In genomic region chr6:40138273-40138720, GRCh38 we compare ENCODE assay signal across 1 cellular context.
TF ChIP-seq lines count a peak whose summit lies in the region.

No MANE protein-coding gene starts in this region.

TF ChIP-seq in HepG2, 621 proteins besides CTCF, POLR2A, EP300 and RAD21 (continued from another document):
- TF ChIP-seq FOXA3 (CRISPR knock-in tag; IDR thresholded peaks at IDR 0.05) (peak; percentile 49; the same call in 1 of the 2 replicates), ZFX (CRISPR knock-in tag; IDR thresholded peaks at IDR 0.05; ENCODE audit: low read depth) (peak; percentile 70), ZNF609 (CRISPR knock-in tag; IDR thresholded peaks at IDR 0.05; ENCODE audit: borderline replicate concordance) (no peak), ELF3 (CRISPR knock-in tag; IDR thresholded peaks at IDR 0.05) (peak; percentile 100), ZNF670 (CRISPR knock-in tag; IDR thresholded peaks at IDR 0.05; ENCODE audit: borderline replicate concordance) (no peak), ZNF674 (CRISPR knock-in tag; IDR thresholded peaks at IDR 0.05; ENCODE audit: low read depth) (no peak), GABPA (IDR thresholded peaks at IDR 0.05; ENCODE audit: low read depth, low read length) (no peak), GABPA (CRISPR knock-in tag; IDR thresholded peaks at IDR 0.05; ENCODE audit: low read depth) (peak; percentile 63; the same call in 1 of the 2 replicates), KAT8 (CRISPR knock-in tag; IDR thresholded peaks at IDR 0.05) (peak; percentile 50; the same call in 1 of the 2 replicates), PHF5A (CRISPR knock-in tag; IDR thresholded peaks at IDR 0.05; ENCODE audit: low read depth, unreplicated experiment) (no peak), ZNF740 (CRISPR knock-in tag; IDR thresholded peaks at IDR 0.05) (peak; percentile 64; the same call in 1 of the 2 replicates), SMYD3 (CRISPR knock-in tag; IDR thresholded peaks at IDR 0.05) (no peak; the same call in 1 of the 2 replicates), NCOA2 (CRISPR knock-in tag; IDR thresholded peaks at IDR 0.05) (peak; percentile 54; the same call in 1 of the 2 replicates), ZNF556 (CRISPR knock-in tag; IDR thresholded peaks at IDR 0.05; ENCODE audit: borderline replicate concordance) (no peak), SOX5 (CRISPR knock-in tag; IDR thresholded peaks at IDR 0.05; ENCODE audit: borderline replicate concordance) (peak; percentile 59; the same call in 1 of the 2 replicates), TRIM22 (IDR thresholded peaks at IDR 0.05) (no peak), SAP130 (CRISPR knock-in tag; IDR thresholded peaks at IDR 0.05; ENCODE audit: low read depth) (peak; percentile 57; the same call in 1 of the 2 replicates), MTA3 (CRISPR knock-in tag; IDR thresholded peaks at IDR 0.05) (no peak), ZSCAN21 (CRISPR knock-in tag; IDR thresholded peaks at IDR 0.05; ENCODE audit: borderline replicate concordance) (0 out of 2 replicates have a peak, but pooled peaks have one; percentile 38), DNMT3B (CRISPR knock-in tag; conservative IDR thresholded peaks at IDR 0.05) (0 out of 2 replicates have a peak, but pooled peaks have one; percentile 29), ZNF501 (CRISPR knock-in tag; IDR thresholded peaks at IDR 0.05) (0 out of 2 replicates have a peak, but pooled peaks have one; percentile 54), YEATS2 (CRISPR knock-in tag; IDR thresholded peaks at IDR 0.05; ENCODE audit: borderline replicate concordance) (no peak; the same call in 1 of the 2 replicates), KLF16 (CRISPR knock-in tag; IDR thresholded peaks at IDR 0.05) (0 out of 4 replicates have a peak, but pooled peaks of 1 of the 2 experiments have one; percentile 58), FOXJ3 (CRISPR knock-in tag; IDR thresholded peaks at IDR 0.05; ENCODE audit: borderline replicate concordance) (0 out of 2 replicates have a peak, but pooled peaks have one; percentile 43), HHEX (CRISPR knock-in tag; IDR thresholded peaks at IDR 0.05) (no peak), ATM (IDR thresholded peaks at IDR 0.05; ENCODE audit: borderline replicate concordance) (no peak), ZSCAN30 (CRISPR knock-in tag; IDR thresholded peaks at IDR 0.05) (no peak), ZNF350 (CRISPR knock-in tag; IDR thresholded peaks at IDR 0.05; ENCODE audit: borderline replicate concordance, low read depth) (0 out of 2 replicates have a peak, but pooled peaks have one; percentile 33), ZBTB20 (CRISPR knock-in tag; IDR thresholded peaks at IDR 0.05; ENCODE audit: borderline replicate concordance, low read depth) (peak; percentile 94; the same call in 1 of the 2 replicates), ZBTB21 (CRISPR knock-in tag; IDR thresholded peaks at IDR 0.05) (no peak), REXO4 (CRISPR knock-in tag; IDR thresholded peaks at IDR 0.05; ENCODE audit: borderline replicate concordance) (no peak), RARA (CRISPR knock-in tag; IDR thresholded peaks at IDR 0.05) (peak; percentile 39; the same call in 1 of the 2 replicates), MED1 (CRISPR knock-in tag; IDR thresholded peaks at IDR 0.05) (peak; percentile 68), TOPORS (CRISPR knock-in tag; IDR thresholded peaks at IDR 0.05) (no peak), ZMYM4 (CRISPR knock-in tag; IDR thresholded peaks at IDR 0.05) (0 out of 2 replicates have a peak, but pooled peaks have one; percentile 35), ASH2L (IDR thresholded peaks at IDR 0.05; ENCODE audit: insufficient read length, low read depth, low read length) (peak; percentile 51), ZNF335 (CRISPR knock-in tag; IDR thresholded peaks at IDR 0.05) (no peak), ZNF33A (CRISPR knock-in tag; IDR thresholded peaks at IDR 0.05; ENCODE audit: borderline replicate concordance) (no peak)
- TF ChIP-seq, protein P1, sequence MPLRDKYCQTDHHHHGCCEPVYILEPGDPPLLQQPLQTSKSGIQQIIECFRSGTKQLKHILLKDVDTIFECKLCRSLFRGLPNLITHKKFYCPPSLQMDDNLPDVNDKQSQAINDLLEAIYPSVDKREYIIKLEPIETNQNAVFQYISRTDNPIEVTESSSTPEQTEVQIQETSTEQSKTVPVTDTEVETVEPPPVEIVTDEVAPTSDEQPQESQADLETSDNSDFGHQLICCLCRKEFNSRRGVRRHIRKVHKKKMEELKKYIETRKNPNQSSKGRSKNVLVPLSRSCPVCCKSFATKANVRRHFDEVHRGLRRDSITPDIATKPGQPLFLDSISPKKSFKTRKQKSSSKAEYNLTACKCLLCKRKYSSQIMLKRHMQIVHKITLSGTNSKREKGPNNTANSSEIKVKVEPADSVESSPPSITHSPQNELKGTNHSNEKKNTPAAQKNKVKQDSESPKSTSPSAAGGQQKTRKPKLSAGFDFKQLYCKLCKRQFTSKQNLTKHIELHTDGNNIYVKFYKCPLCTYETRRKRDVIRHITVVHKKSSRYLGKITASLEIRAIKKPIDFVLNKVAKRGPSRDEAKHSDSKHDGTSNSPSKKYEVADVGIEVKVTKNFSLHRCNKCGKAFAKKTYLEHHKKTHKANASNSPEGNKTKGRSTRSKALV (CRISPR knock-in tag; IDR thresholded peaks at IDR 0.05): no peak
- TF ChIP-seq, protein P2, sequence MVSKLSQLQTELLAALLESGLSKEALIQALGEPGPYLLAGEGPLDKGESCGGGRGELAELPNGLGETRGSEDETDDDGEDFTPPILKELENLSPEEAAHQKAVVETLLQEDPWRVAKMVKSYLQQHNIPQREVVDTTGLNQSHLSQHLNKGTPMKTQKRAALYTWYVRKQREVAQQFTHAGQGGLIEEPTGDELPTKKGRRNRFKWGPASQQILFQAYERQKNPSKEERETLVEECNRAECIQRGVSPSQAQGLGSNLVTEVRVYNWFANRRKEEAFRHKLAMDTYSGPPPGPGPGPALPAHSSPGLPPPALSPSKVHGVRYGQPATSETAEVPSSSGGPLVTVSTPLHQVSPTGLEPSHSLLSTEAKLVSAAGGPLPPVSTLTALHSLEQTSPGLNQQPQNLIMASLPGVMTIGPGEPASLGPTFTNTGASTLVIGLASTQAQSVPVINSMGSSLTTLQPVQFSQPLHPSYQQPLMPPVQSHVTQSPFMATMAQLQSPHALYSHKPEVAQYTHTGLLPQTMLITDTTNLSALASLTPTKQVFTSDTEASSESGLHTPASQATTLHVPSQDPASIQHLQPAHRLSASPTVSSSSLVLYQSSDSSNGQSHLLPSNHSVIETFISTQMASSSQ (IDR thresholded peaks at IDR 0.05; ENCODE audit: low read depth): peak; percentile 93
- TF ChIP-seq, protein P2 (CRISPR knock-in tag; IDR thresholded peaks at IDR 0.05; ENCODE audit: borderline replicate concordance): peak; percentile 96
- TF ChIP-seq, protein P3, sequence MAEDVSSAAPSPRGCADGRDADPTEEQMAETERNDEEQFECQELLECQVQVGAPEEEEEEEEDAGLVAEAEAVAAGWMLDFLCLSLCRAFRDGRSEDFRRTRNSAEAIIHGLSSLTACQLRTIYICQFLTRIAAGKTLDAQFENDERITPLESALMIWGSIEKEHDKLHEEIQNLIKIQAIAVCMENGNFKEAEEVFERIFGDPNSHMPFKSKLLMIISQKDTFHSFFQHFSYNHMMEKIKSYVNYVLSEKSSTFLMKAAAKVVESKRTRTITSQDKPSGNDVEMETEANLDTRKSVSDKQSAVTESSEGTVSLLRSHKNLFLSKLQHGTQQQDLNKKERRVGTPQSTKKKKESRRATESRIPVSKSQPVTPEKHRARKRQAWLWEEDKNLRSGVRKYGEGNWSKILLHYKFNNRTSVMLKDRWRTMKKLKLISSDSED (CRISPR knock-in tag; IDR thresholded peaks at IDR 0.05): no peak
- TF ChIP-seq, protein P4, sequence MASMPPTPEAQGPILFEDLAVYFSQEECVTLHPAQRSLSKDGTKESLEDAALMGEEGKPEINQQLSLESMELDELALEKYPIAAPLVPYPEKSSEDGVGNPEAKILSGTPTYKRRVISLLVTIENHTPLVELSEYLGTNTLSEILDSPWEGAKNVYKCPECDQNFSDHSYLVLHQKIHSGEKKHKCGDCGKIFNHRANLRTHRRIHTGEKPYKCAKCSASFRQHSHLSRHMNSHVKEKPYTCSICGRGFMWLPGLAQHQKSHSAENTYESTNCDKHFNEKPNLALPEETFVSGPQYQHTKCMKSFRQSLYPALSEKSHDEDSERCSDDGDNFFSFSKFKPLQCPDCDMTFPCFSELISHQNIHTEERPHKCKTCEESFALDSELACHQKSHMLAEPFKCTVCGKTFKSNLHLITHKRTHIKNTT (CRISPR knock-in tag; IDR thresholded peaks at IDR 0.05): no peak
- TF ChIP-seq, protein P5, sequence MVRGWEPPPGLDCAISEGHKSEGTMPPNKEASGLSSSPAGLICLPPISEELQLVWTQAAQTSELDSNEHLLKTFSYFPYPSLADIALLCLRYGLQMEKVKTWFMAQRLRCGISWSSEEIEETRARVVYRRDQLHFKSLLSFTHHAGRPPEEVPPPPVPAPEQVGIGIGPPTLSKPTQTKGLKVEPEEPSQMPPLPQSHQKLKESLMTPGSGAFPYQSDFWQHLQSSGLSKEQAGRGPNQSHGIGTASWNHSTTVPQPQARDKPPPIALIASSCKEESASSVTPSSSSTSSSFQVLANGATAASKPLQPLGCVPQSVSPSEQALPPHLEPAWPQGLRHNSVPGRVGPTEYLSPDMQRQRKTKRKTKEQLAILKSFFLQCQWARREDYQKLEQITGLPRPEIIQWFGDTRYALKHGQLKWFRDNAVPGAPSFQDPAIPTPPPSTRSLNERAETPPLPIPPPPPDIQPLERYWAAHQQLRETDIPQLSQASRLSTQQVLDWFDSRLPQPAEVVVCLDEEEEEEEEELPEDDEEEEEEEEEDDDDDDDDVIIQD (CRISPR knock-in tag; IDR thresholded peaks at IDR 0.05; ENCODE audit: low read depth): peak; percentile 77; the same call in 1 of the 2 replicates
